Comparison of ENCODE assay signal across 25 cellular contexts in genomic region chr2:45646289-45646688, GRCh38. TPM values are rescaled to one million over a fixed set of nuclear protein-coding genes. Genes with fewer than 3 reads are reported as not detected.
DNase-seq lines count a peak whose midpoint lies in the region; ATAC-seq, FAIRE-seq and TF ChIP-seq lines count a peak whose summit lies in the region.
"Had no signal": no experiment of that assay in that cellular context is flagged by ENCODE, and none has a peak within 500 bp of the region (broad histone marks: within the 10 kb centered on the region; RNA-seq: fewer than 3 reads in every experiment).

No MANE protein-coding gene starts in this region.

- H3K27ac ChIP-seq in HepG2 (ENCODE audit: extremely low read length, insufficient read depth, low read length), result no peak overlapping the region
- no peak overlapping the region for H3K27ac ChIP-seq in right lobe of liver
- H3K27ac ChIP-seq in K562 (ENCODE audit: extremely low read depth, low read depth, low read length), result no peak overlapping the region
- no peak overlapping the region for H3K27ac ChIP-seq in PC-9
- H3K27ac ChIP-seq: 22Rv1; A549; BLaER1 treated with 17β-estradiol and CSF1 and Interleukin-3, amounts not matched to agents 10 nM and 100 nM; C4-2B had no signal

- BruUV-seq in HepG2 (replicated peaks; lab: Mats Ljungman, UMichigan), result no TSS peak
- no TSS peak for BruUV-seq in K562 (replicated peaks; lab: Mats Ljungman, UMichigan)
- no TSS peak for BruUV-seq in PC-9 (replicated peaks; lab: Mats Ljungman, UMichigan)

- no peak for DNase-seq in HepG2 (ENCODE audit: low spot score)
- no peak for DNase-seq in right lobe of liver
- DNase-seq in K562 (ENCODE audit: extremely low read depth in 1 of 4, low spot score in 3 of 4), result no peak
- DNase-seq in neural crest cell (ENCODE audit: low read depth, low spot score), result no peak
- no peak for DNase-seq in T1000 (lab: John Stamatoyannopoulos, UW)
- no peak for DNase-seq in PC-9
- DNase-seq: AML-193; CD4-positive, alpha-beta memory T cell; CD8-positive, alpha-beta memory T cell; COR-L47; DMS 273 treated with DMSO at 0.1 percent for 48 hours; DMS153; DMS53; DMS79; DND-41; EL; GDM1 had no signal

- in situ Hi-C loops in HepG2 (cut with HindIII; ENCODE audit: extremely low pct_ligation_motif_present, low pct_unique_long_range_greater_than_20kb) (loop anchor here (5.0 kb wide), 2 partner anchors 131 to 291 kb away; no protein-coding TSS in a partner anchor), K562 (cut with MboI) (loop anchor here (5.0 kb wide), 2 partner anchors 131 to 291 kb away; no protein-coding TSS in a partner anchor)

- H3K27me3 Mint-ChIP-seq in neural crest cell (ENCODE audit: low read depth), result peaks cover 51% of the 10 kb centered on the region

- H3K4me1 ChIP-seq in HepG2 (ENCODE audit: insufficient read depth, low read length), result peaks cover 29% of the 10 kb centered on the region
- peaks cover 0 to 18% (median 5%) of the 10 kb centered on the region in 4 donors for H3K4me1 ChIP-seq in right lobe of liver
- peaks cover 2 to 24% of the 10 kb centered on the region in 2 experiments; a peak in 3 of 5 replicates for H3K4me1 ChIP-seq in K562 (replicated peaks in 1 of 2; ENCODE audit: control insufficient read depth in 2 of 2, insufficient read depth in 2 of 2, low read length in 2 of 2)
- peaks cover 9% of the 10 kb centered on the region; the same call in 1 of the 2 replicates for H3K4me1 ChIP-seq in PC-9 (replicated peaks; ENCODE audit: insufficient read depth)

- H3K27me3 ChIP-seq in HepG2 (ENCODE audit: control insufficient read depth in 1 of 2, insufficient read depth in 2 of 2, low read length in 2 of 2) (peaks cover 3 to 22% of the 10 kb centered on the region in 2 experiments; a peak in 4 of 5 replicates), right lobe of liver (no peaks in the 10 kb centered on the region), K562 (ENCODE audit: control insufficient read depth in 2 of 2, insufficient read depth in 2 of 2, low read length in 2 of 2) (peaks cover 25 to 43% of the 10 kb centered on the region in 2 experiments), PC-9 (ENCODE audit: insufficient read depth, low read depth) (no peaks in the 10 kb centered on the region)

- H3K9me3 ChIP-seq in HepG2 (ENCODE audit: low read length), result no peaks in the 10 kb centered on the region
- no peaks in the 10 kb centered on the region for H3K9me3 ChIP-seq in right lobe of liver
- no peaks in the 10 kb centered on the region for H3K9me3 ChIP-seq in K562 (replicated peaks; ENCODE audit: control insufficient read depth, insufficient read depth, low read depth, low read length)
- H3K9me3 ChIP-seq in PC-9 (ENCODE audit: insufficient read depth, low read depth), result no peaks in the 10 kb centered on the region; the same call in 1 of the 2 replicates
- H3K9me3 ChIP-seq: A549; BLaER1 treated with 17β-estradiol and CSF1 and Interleukin-3, amounts not matched to agents 10 nM and 100 nM had no signal

- H3F3A ChIP-seq in PC-9 (ENCODE audit: insufficient read depth, low read depth), result peaks cover 23% of the 10 kb centered on the region

- no peaks in the 10 kb centered on the region for H3K79me2 ChIP-seq in HepG2 (ENCODE audit: insufficient read depth, low read length)
- H3K79me2 ChIP-seq in K562 (ENCODE audit: control insufficient read depth, insufficient read depth, low read length), result no peaks in the 10 kb centered on the region
- no peaks in the 10 kb centered on the region for H3K79me2 ChIP-seq in PC-9 (ENCODE audit: low read depth)

- intact Hi-C loops in HepG2 (cut with micrococcal nuclease; ENCODE audit: unreplicated experiment), result no loop called here
- intact Hi-C loops in right lobe of liver (cut with DNase I), result loop anchor here in 1 of 2 donors (10.0 kb wide), 1 partner anchor 129 kb away; no protein-coding TSS in a partner anchor
- intact Hi-C loops in K562 (cut with micrococcal nuclease), result loop anchor here (10.0 kb wide), 1 partner anchor 189 kb away; no protein-coding TSS in a partner anchor
- intact Hi-C loops in PC-9 (cut with micrococcal nuclease; ENCODE audit: unreplicated experiment), result no loop called here

- POLR2A ChIA-PET in HepG2 (lab: Yijun Ruan, JAX), result no interaction called here
- POLR2A ChIA-PET in K562 (lab: Yijun Ruan, JAX), result interaction anchor here (0.6 to 0.7 kb wide), 2 partner anchors 67 to 435 kb away, joined by 3 read pairs; no protein-coding TSS in a partner anchor
- POLR2A ChIA-PET in PC-9 (lab: Charles Lee; ENCODE audit: unreplicated experiment), result interaction anchor here (0.5 to 0.7 kb wide), 2 partner anchors 15 to 414 kb away, joined by 5 to 8 read pairs; no protein-coding TSS in a partner anchor

- H4K20me1 ChIP-seq in HepG2 (ENCODE audit: insufficient read depth, low read length) (no peaks in the 10 kb centered on the region), K562 (replicated peaks; ENCODE audit: control insufficient read depth, insufficient read depth, low read length) (no peaks in the 10 kb centered on the region), PC-9 (ENCODE audit: insufficient read depth) (no peaks in the 10 kb centered on the region)

- H3K4me2 ChIP-seq in HepG2 (ENCODE audit: low read depth, low read length) (no peak overlapping the region), K562 (ENCODE audit: insufficient read depth, low read length) (no peak overlapping the region), PC-9 (no peak overlapping the region)
- H3K4me2 ChIP-seq: A549 had no signal

- H2AFZ ChIP-seq in HepG2 (ENCODE audit: low read length) (no peak overlapping the region), K562 (ENCODE audit: low read depth, low read length) (no peak overlapping the region), PC-9 (no peak overlapping the region)

- no peaks in the 10 kb centered on the region for H3K9me1 ChIP-seq in K562 (ENCODE audit: control insufficient read depth, insufficient read depth, low read length)

- FAIRE-seq in HepG2 (lab: Jason Lieb, UNC), result no peak
- no peak for FAIRE-seq in K562 (lab: Jason Lieb, UNC)
- FAIRE-seq: A549, GM12878, GM12892, GM18507 had no signal

- no peak for TF ChIP-seq POLR2A in HepG2 (IDR thresholded peaks at IDR 0.05; ENCODE audit: insufficient read depth in 1 of 2, low read depth in 2 of 2, low read length in 2 of 2)
- no peak for TF ChIP-seq POLR2A in right lobe of liver (IDR thresholded peaks at IDR 0.05)
- TF ChIP-seq POLR2A in K562 (conservative IDR thresholded peaks at IDR 0.05), result no peak

- no peaks in the 10 kb centered on the region for H3K36me3 Mint-ChIP-seq in neural crest cell (ENCODE audit: low read depth)

- H3K4me1 Mint-ChIP-seq in neural crest cell, result peaks cover 12% of the 10 kb centered on the region

- no peaks in the 10 kb centered on the region for H3K9me2 ChIP-seq in PC-9 (ENCODE audit: insufficient read depth)

- TF ChIP-seq CTCF in HepG2 (CRISPR knock-in tag; IDR thresholded peaks at IDR 0.05), result no peak
- no peak for TF ChIP-seq CTCF in right lobe of liver (IDR thresholded peaks at IDR 0.05)
- no peak for TF ChIP-seq CTCF in K562 (IDR thresholded peaks at IDR 0.05 in 2 of 3, conservative IDR thresholded peaks at IDR 0.05 in 1 of 3; ENCODE audit: insufficient read depth in 2 of 3, low read depth in 1 of 3, low read length in 3 of 3)
- TF ChIP-seq CTCF in neural crest cell (conservative IDR thresholded peaks at IDR 0.05), result no peak
- TF ChIP-seq CTCF in PC-9 (conservative IDR thresholded peaks at IDR 0.05), result no peak

- H3K36me3 ChIP-seq in HepG2 (replicated peaks in 1 of 2; ENCODE audit: control insufficient read depth in 1 of 2, insufficient read depth in 2 of 2, low read length in 2 of 2) (no peaks in the 10 kb centered on the region), right lobe of liver (no peaks in the 10 kb centered on the region), K562 (ENCODE audit: control insufficient read depth, insufficient read depth, low read length) (no peaks in the 10 kb centered on the region), PC-9 (ENCODE audit: low read depth) (no peaks in the 10 kb centered on the region)
- H3K36me3 ChIP-seq: BLaER1 treated with 17β-estradiol and CSF1 and Interleukin-3, amounts not matched to agents 10 nM and 100 nM had no signal

- no peak for TF ChIP-seq EP300 in HepG2 (IDR thresholded peaks at IDR 0.05; ENCODE audit: low read depth in 2 of 2, low read length in 2 of 2)
- no peak for TF ChIP-seq EP300 in HepG2 (CRISPR knock-in tag; IDR thresholded peaks at IDR 0.05; ENCODE audit: borderline replicate concordance)
- no peak for TF ChIP-seq EP300 in K562 (IDR thresholded peaks at IDR 0.05; ENCODE audit: low read length)

- H3K9ac ChIP-seq in HepG2 (ENCODE audit: insufficient read depth, low read depth, low read length) (no peak overlapping the region), K562 (ENCODE audit: insufficient read depth in 1 of 2, low read depth in 2 of 2, low read length in 2 of 2) (no peak overlapping the region)
- H3K9ac ChIP-seq: BLaER1 treated with 17β-estradiol and CSF1 and Interleukin-3, amounts not matched to agents 10 nM and 100 nM had no signal

- H3K27ac Mint-ChIP-seq in neural crest cell (ENCODE audit: unreplicated experiment), result no peak overlapping the region

- 37% methylated on average over 2 of the region's 2 CpGs for WGBS in HepG2 (ENCODE audit: low lambda C conversion rate)
- WGBS in right lobe of liver (ENCODE audit: insufficient coverage, low coverage, low lambda C conversion rate, missing lambda C conversion rate), result 100% methylated on average over 2 of the region's 2 CpGs
- WGBS in K562 (ENCODE audit: insufficient coverage, low coverage, missing lambda C conversion rate), result 0% methylated on average over 2 of the region's 2 CpGs

- H3K4me3 Mint-ChIP-seq in neural crest cell, result peak overlapping the region; percentile 47
- H3K4me3 Mint-ChIP-seq: B cell had no signal

- CTCF ChIA-PET in HepG2 (lab: Yijun Ruan, JAX; ENCODE audit: low intra/inter-chr PET ratio, low total read pairs) (interaction anchor here (1.3 kb wide), 1 partner anchor 290 kb away, joined by 3 read pairs; no protein-coding TSS in a partner anchor), K562 (lab: Yijun Ruan, JAX; ENCODE audit: low intra/inter-chr PET ratio) (no interaction called here), PC-9 (lab: Charles Lee) (no interaction called here)

- ATAC-seq in HepG2 (no peak), right lobe of liver (no peak), K562 (no peak)
- ATAC-seq: A549, GM12878 had no signal

- H3K9me3 Mint-ChIP-seq in neural crest cell, result no peaks in the 10 kb centered on the region

- no peak for TF ChIP-seq RAD21 in HepG2 (CRISPR knock-in tag; IDR thresholded peaks at IDR 0.05)
- no peak for TF ChIP-seq RAD21 in K562 (CRISPR knock-in tag; conservative IDR thresholded peaks at IDR 0.05 in 1 of 2, IDR thresholded peaks at IDR 0.05 in 1 of 2)

- H3K4me3 ChIP-seq in HepG2 (replicated peaks in 1 of 3; ENCODE audit: insufficient read depth in 1 of 3, low read depth in 2 of 3, low read length in 3 of 3) (no peak overlapping the region), right lobe of liver (no peak overlapping the region), K562 (no peak overlapping the region), PC-9 (no peak overlapping the region)
- H3K4me3 ChIP-seq: A549; BLaER1 treated with 17β-estradiol and CSF1 and Interleukin-3, amounts not matched to agents 10 nM and 100 nM; GM12878 had no signal

RNA-seq across cellular contexts. Expression of gene PRKCE, which starts 5.2 kb away (rescaled TPM):
- total RNA-seq in HepG2 (2016; rRNA removed; fragmentation: Illumina TruSeq; extraction: Trizol) (3.9 and 4.0 TPM in 2 replicates), right lobe of liver (10 to 100 TPM in 4 of 6 experiments, 1 to 10 TPM in 2; 5.2 to 18.8 (median 11.0) TPM), K562 (2014; rRNA removed) (0.18 and 0.20 TPM in 2 replicates), K562 (2014; rRNA removed; fragmentation: Illumina TruSeq; extraction: Trizol) (0.11 and 0.48 TPM in 2 replicates), K562 (2015; rRNA removed; fragmentation: Illumina TruSeq; extraction: Trizol) (0.41 and 0.69 TPM in 2 replicates), K562 (2021) (0.58 and 1.0 TPM in 2 replicates), neural crest cell (15.6 and 15.9 TPM in 2 replicates), PC-9 (2021) (21.7 and 24.0 TPM in 2 replicates)
- total RNA-seq in HepG2 (2016; cell fraction: cytosol; rRNA removed; fragmentation: Illumina TruSeq; extraction: Trizol; ENCODE audit: low read depth), result 5.8 and 6.3 TPM in 2 replicates
- total RNA-seq in HepG2 (2016; cell fraction: insoluble cytoplasmic fraction; rRNA removed; fragmentation: Illumina TruSeq; extraction: Trizol), result 2.5 and 3.7 TPM in 2 replicates
- total RNA-seq in HepG2 (2016; cell fraction: membrane; rRNA removed; fragmentation: Illumina TruSeq; extraction: Trizol), result 2.8 and 4.3 TPM in 2 replicates
- 9.8 and 10.1 TPM in 2 replicates for total RNA-seq in HepG2 (2016; cell fraction: nucleus; rRNA removed; fragmentation: Illumina TruSeq; extraction: Trizol)
- polyA plus RNA-seq in HepG2 (2011; rRNA removed) (1.0 and 1.6 TPM in 2 replicates), K562 (2011; rRNA removed) (0.19 and 0.21 TPM in 2 replicates), K562 (2014; fragmentation: Illumina TruSeq; extraction: Trizol) (0.22 and 0.33 TPM in 2 replicates), K562 (2014; fragmentation: Nextera tagmentation; extraction: Ambion mirVana) (under 1 TPM in 1 of 2 experiments, not detected in 1; 0.06 TPM), K562 (2014; rRNA removed) (0.26 and 0.48 TPM in 2 replicates)
- polyA plus RNA-seq in HepG2 (2011; cell fraction: cytosol; rRNA removed), result 0.99 and 1.2 TPM in 2 replicates
- 2.2 and 2.6 TPM in 2 replicates for polyA plus RNA-seq in HepG2 (2011; cell fraction: nucleus; rRNA removed)
- 0.34 and 0.72 TPM in 2 replicates for polyA plus RNA-seq in HepG2 (2012)
- 1.2 and 1.6 TPM in 2 replicates for polyA plus RNA-seq in HepG2 (2016; cell fraction: cytosol; fragmentation: Illumina TruSeq; extraction: Trizol; ENCODE audit: low read depth)
- 2.3 and 2.6 TPM in 2 replicates for polyA plus RNA-seq in HepG2 (2016; cell fraction: insoluble cytoplasmic fraction; fragmentation: Illumina TruSeq; extraction: Trizol; ENCODE audit: low read depth)
- polyA plus RNA-seq in HepG2 (2016; cell fraction: membrane; fragmentation: Illumina TruSeq; extraction: Trizol; ENCODE audit: low read depth), result 1.1 and 1.8 TPM in 2 replicates
- polyA plus RNA-seq in HepG2 (2016; cell fraction: nucleus; fragmentation: Illumina TruSeq; extraction: Trizol; ENCODE audit: insufficient read depth, low read depth), result 3.1 and 4.0 TPM in 2 replicates
- 5.2 and 64.1 TPM in 2 replicates for polyA minus RNA-seq in HepG2 (2011; rRNA and poly(A)+ RNA removed; ENCODE audit: low replicate concordance)
- 3.1 and 3.9 TPM in 2 replicates for polyA minus RNA-seq in HepG2 (2011; cell fraction: cytosol; rRNA and poly(A)+ RNA removed)
- 16.6 and 18.0 TPM in 2 replicates for polyA minus RNA-seq in HepG2 (2011; cell fraction: nucleus; rRNA and poly(A)+ RNA removed)
- 0.86 and 1.5 TPM in 2 replicates for total RNA-seq in K562 (2011; cell fraction: chromatin; rRNA removed; ENCODE audit: low replicate concordance)
- 0.67 and 1.2 TPM in 2 replicates for total RNA-seq in K562 (2011; cell fraction: nucleolus; rRNA removed)
- total RNA-seq in K562 (2011; cell fraction: nucleoplasm; rRNA removed), result 0.92 and 1.0 TPM in 2 replicates
- 0.06 and 0.15 TPM in 2 replicates for polyA plus RNA-seq in K562 (2011; cell fraction: cytosol; rRNA removed)
- 0.29 and 0.67 TPM in 2 replicates for polyA plus RNA-seq in K562 (2011; cell fraction: nucleus; rRNA removed)
- polyA plus RNA-seq in K562 (2012), result 0.17 and 1.1 TPM in 2 replicates
- 0.18 TPM in 2 replicates for polyA minus RNA-seq in K562 (2011; rRNA and poly(A)+ RNA removed)
- not detected in 2 replicates for polyA minus RNA-seq in K562 (2011; cell fraction: cytosol; rRNA and poly(A)+ RNA removed)
- 0.33 and 0.54 TPM in 2 replicates for polyA minus RNA-seq in K562 (2011; cell fraction: nucleus; rRNA and poly(A)+ RNA removed)

RNA-seq across cellular contexts. Expression of gene SRBD1, which starts 35.2 kb away (rescaled TPM):
- total RNA-seq in HepG2 (2016; rRNA removed; fragmentation: Illumina TruSeq; extraction: Trizol) (23.9 and 32.8 TPM in 2 replicates), right lobe of liver (10 to 100 TPM in 2 of 6 experiments, 1 to 10 TPM in 4; 7.4 to 14.1 (median 9.4) TPM), K562 (2014; rRNA removed) (14.7 and 16.1 TPM in 2 replicates), K562 (2014; rRNA removed; fragmentation: Illumina TruSeq; extraction: Trizol) (23.2 and 28.0 TPM in 2 replicates), K562 (2015; rRNA removed; fragmentation: Illumina TruSeq; extraction: Trizol) (19.5 and 21.3 TPM in 2 replicates), K562 (2021) (13.0 and 14.6 TPM in 2 replicates), neural crest cell (20.1 and 21.4 TPM in 2 replicates), PC-9 (2021) (17.8 and 20.9 TPM in 2 replicates)
- 158 and 179 TPM in 2 replicates for total RNA-seq in HepG2 (2016; cell fraction: cytosol; rRNA removed; fragmentation: Illumina TruSeq; extraction: Trizol; ENCODE audit: low read depth)
- 23.3 and 31.4 TPM in 2 replicates for total RNA-seq in HepG2 (2016; cell fraction: insoluble cytoplasmic fraction; rRNA removed; fragmentation: Illumina TruSeq; extraction: Trizol)
- 33.1 and 41.7 TPM in 2 replicates for total RNA-seq in HepG2 (2016; cell fraction: membrane; rRNA removed; fragmentation: Illumina TruSeq; extraction: Trizol)
- 28.9 and 30.3 TPM in 2 replicates for total RNA-seq in HepG2 (2016; cell fraction: nucleus; rRNA removed; fragmentation: Illumina TruSeq; extraction: Trizol)
- polyA plus RNA-seq in HepG2 (2011; rRNA removed) (2.4 and 3.2 TPM in 2 replicates), K562 (2011; rRNA removed) (9.4 and 12.6 TPM in 2 replicates), K562 (2014; fragmentation: Illumina TruSeq; extraction: Trizol) (12.5 and 15.5 TPM in 2 replicates), K562 (2014; fragmentation: Nextera tagmentation; extraction: Ambion mirVana) (10 to 100 TPM in 1 of 2 experiments, 1 to 10 TPM in 1; 6.9 to 16.2 TPM), K562 (2014; rRNA removed) (7.8 and 8.3 TPM in 2 replicates)
- polyA plus RNA-seq in HepG2 (2011; cell fraction: cytosol; rRNA removed), result 1.2 and 2.1 TPM in 2 replicates
- 2.0 and 2.2 TPM in 2 replicates for polyA plus RNA-seq in HepG2 (2011; cell fraction: nucleus; rRNA removed)
- polyA plus RNA-seq in HepG2 (2012), result 4.9 and 9.3 TPM in 2 replicates
- 0.74 and 0.81 TPM in 2 replicates for polyA plus RNA-seq in HepG2 (2016; cell fraction: cytosol; fragmentation: Illumina TruSeq; extraction: Trizol; ENCODE audit: low read depth)
- polyA plus RNA-seq in HepG2 (2016; cell fraction: insoluble cytoplasmic fraction; fragmentation: Illumina TruSeq; extraction: Trizol; ENCODE audit: low read depth), result 21.2 and 22.7 TPM in 2 replicates
- polyA plus RNA-seq in HepG2 (2016; cell fraction: membrane; fragmentation: Illumina TruSeq; extraction: Trizol; ENCODE audit: low read depth), result 2.0 and 2.8 TPM in 2 replicates
- 10.9 and 12.6 TPM in 2 replicates for polyA plus RNA-seq in HepG2 (2016; cell fraction: nucleus; fragmentation: Illumina TruSeq; extraction: Trizol; ENCODE audit: insufficient read depth, low read depth)
- polyA minus RNA-seq in HepG2 (2011; rRNA and poly(A)+ RNA removed; ENCODE audit: low replicate concordance), result 12.6 and 17.5 TPM in 2 replicates
- 15.2 and 15.9 TPM in 2 replicates for polyA minus RNA-seq in HepG2 (2011; cell fraction: cytosol; rRNA and poly(A)+ RNA removed)
- polyA minus RNA-seq in HepG2 (2011; cell fraction: nucleus; rRNA and poly(A)+ RNA removed), result 34.7 and 40.3 TPM in 2 replicates
- 17.6 and 65.7 TPM in 2 replicates for total RNA-seq in K562 (2011; cell fraction: chromatin; rRNA removed; ENCODE audit: low replicate concordance)
- 9.3 and 12.1 TPM in 2 replicates for total RNA-seq in K562 (2011; cell fraction: nucleolus; rRNA removed)
- total RNA-seq in K562 (2011; cell fraction: nucleoplasm; rRNA removed), result 18.6 and 21.4 TPM in 2 replicates
- polyA plus RNA-seq in K562 (2011; cell fraction: cytosol; rRNA removed), result 2.2 and 4.4 TPM in 2 replicates
- polyA plus RNA-seq in K562 (2011; cell fraction: nucleus; rRNA removed), result 7.7 and 10.2 TPM in 2 replicates
- 8.7 and 10.8 TPM in 2 replicates for polyA plus RNA-seq in K562 (2012)
- 44.2 and 47.9 TPM in 2 replicates for polyA minus RNA-seq in K562 (2011; rRNA and poly(A)+ RNA removed)
- 8.1 and 12.8 TPM in 2 replicates for polyA minus RNA-seq in K562 (2011; cell fraction: cytosol; rRNA and poly(A)+ RNA removed)
- 27.5 and 45.9 TPM in 2 replicates for polyA minus RNA-seq in K562 (2011; cell fraction: nucleus; rRNA and poly(A)+ RNA removed)

Comparison
In these comparisons a context has a peak if more than half of its experiments do, and no peak if none do; other contexts are left out.
1. Of the 241 proteins assayed by ChIP-seq in both HepG2 and K562: peak only in HepG2: none; only in K562: none; in both: ZNF12; in neither: 240.